Comparison of ENCODE assay signal across 7 cellular contexts in genomic region chr7:156006876-156007275, GRCh38.
A peak's percentile ranks its signal among the peaks of the same experiment; 100 is the strongest.
DNase-seq lines count a peak whose midpoint lies in the region; ATAC-seq and TF ChIP-seq lines count a peak whose summit lies in the region.
"Not testable (repeated sequence)": the region's sequence is repeated elsewhere in the genome, so short reads cannot be mapped to it uniquely, and the experiment has no call there.

No MANE protein-coding gene starts in this region.

- H3K36me3 ChIP-seq in IMR-90 (ENCODE audit: control insufficient read depth, insufficient read depth, low read length); neuronal stem cell (replicated peaks in 1 of 2; ENCODE audit: control insufficient read depth in 2 of 2, insufficient read depth in 2 of 2, low read length in 2 of 2); aorta (ENCODE audit: control insufficient read depth in 1 of 2, insufficient read depth in 2 of 2, low read length in 1 of 2): not testable (repeated sequence)

- in situ Hi-C loops in IMR-90 (cut with MboI; ENCODE audit: low sequenced_read_pairs), result not testable (repeated sequence)

- H3K36me3 Mint-ChIP-seq in type B pancreatic cell, result not testable (repeated sequence)

- H3K27me3 ChIP-seq in IMR-90 (ENCODE audit: control insufficient read depth, insufficient read depth, low read length); neuronal stem cell (ENCODE audit: control insufficient read depth in 3 of 3, insufficient read depth in 3 of 3, low read depth in 1 of 3, low read length in 3 of 3); aorta (ENCODE audit: control insufficient read depth in 1 of 2, insufficient read depth in 2 of 2, low read length in 1 of 2): not testable (repeated sequence)

- H2AK5ac ChIP-seq in IMR-90 (ENCODE audit: low read depth, low read length), result not testable (repeated sequence)
- peak overlapping the region; percentile 36 for H2AK5ac ChIP-seq in neuronal stem cell (ENCODE audit: low read depth, low read length)

- H4K20me1 ChIP-seq in IMR-90 (ENCODE audit: insufficient read depth, low read length), result not testable (repeated sequence)

- not testable (repeated sequence) for H2BK15ac ChIP-seq in IMR-90 (ENCODE audit: low read depth, low read length); neuronal stem cell (ENCODE audit: low read length)

- not testable (repeated sequence) for H3K4me1 Mint-ChIP-seq in type B pancreatic cell (ENCODE audit: unreplicated experiment)

- not testable (repeated sequence) for H2BK20ac ChIP-seq in IMR-90 (ENCODE audit: low read depth, low read length)

- intact Hi-C loops in IMR-90 (cut with micrococcal nuclease); cardiac septum (cut with DNase I); aorta (cut with DNase I): not testable (repeated sequence)

- not testable (repeated sequence) for H3K9me3 Mint-ChIP-seq in type B pancreatic cell

- not testable (repeated sequence) for H4K8ac ChIP-seq in IMR-90 (ENCODE audit: low read depth in 2 of 2, low read length in 2 of 2); neuronal stem cell (ENCODE audit: low read depth, low read length)

- not testable (repeated sequence) for ATAC-seq in IMR-90 (ENCODE audit: low read depth); left lobe of liver; aorta (ENCODE audit: low FRiP score)

- 78% methylated on average over 4 of the region's 11 CpGs; no CpG with 5 or more reads in 1 of the 2 experiments for WGBS in IMR-90 (ENCODE audit: extremely low coverage in 2 of 2, insufficient read length in 1 of 2), 2 experiments
- WGBS in neuronal stem cell (ENCODE audit: extremely low coverage in 2 of 2, insufficient read length in 2 of 2, insufficient replicate concordance in 1 of 2), 2 donors, result no CpG with 5 or more reads among the region's 11 CpGs
- WGBS in aorta, 2 donors, result 93 to 95% methylated on average over 11 of the region's 11 CpGs

- H2BK5ac ChIP-seq in IMR-90 (ENCODE audit: low read depth, low read length, poor library complexity, severe bottlenecking); neuronal stem cell (ENCODE audit: low read length): not testable (repeated sequence)

- H3K4me3 Mint-ChIP-seq in type B pancreatic cell, result not testable (repeated sequence)

- H3K9me3 ChIP-seq in IMR-90 (ENCODE audit: control insufficient read depth, insufficient read depth, low read length), result peaks cover 27% of the 10 kb centered on the region
- H3K9me3 ChIP-seq in neuronal stem cell (replicated peaks in 1 of 2; ENCODE audit: control insufficient read depth in 2 of 2, insufficient read depth in 1 of 2, low read depth in 1 of 2, low read length in 2 of 2); aorta (ENCODE audit: control insufficient read depth, low read length): not testable (repeated sequence)

- H3K27me3 Mint-ChIP-seq in type B pancreatic cell, result peaks cover 14% of the 10 kb centered on the region

- H3K27ac Mint-ChIP-seq in type B pancreatic cell, result not testable (repeated sequence)

- not testable (repeated sequence) for H3K14ac ChIP-seq in IMR-90 (replicated peaks; ENCODE audit: low read depth, low read length); neuronal stem cell (ENCODE audit: low read length)

- H3K23ac ChIP-seq in IMR-90 (ENCODE audit: low read depth, low read length); neuronal stem cell (ENCODE audit: low read depth, low read length, poor library complexity): not testable (repeated sequence)

- CTCF ChIA-PET in IMR-90 (lab: Yijun Ruan, JAX), result not testable (repeated sequence)

- DNase-seq in IMR-90; neuronal stem cell (ENCODE audit: low spot score): not testable (repeated sequence)
- peak; percentile 19 for DNase-seq in activated CD8-positive, alpha-beta memory T cell treated with anti-CD3 and anti-CD28 coated beads for 24 hours
- DNase-seq in cardiac septum (ENCODE audit: low spot score) (peak; percentile 54), left lobe of liver (ENCODE audit: low spot score) (peak; percentile 18), type B pancreatic cell (ENCODE audit: extremely low spot score, unreplicated experiment) (peak; percentile 16), aorta (peak; percentile 16 to 40)

- POLR2A ChIA-PET in IMR-90 (lab: Charles Lee; ENCODE audit: unreplicated experiment), result not testable (repeated sequence)

- not testable (repeated sequence) for TF ChIP-seq POLR2A in IMR-90 (IDR thresholded peaks at IDR 0.05; ENCODE audit: low read depth, low read length)

- H2AK9ac ChIP-seq in IMR-90 (replicated peaks; ENCODE audit: low read depth, low read length, poor library complexity), result peak overlapping the region; percentile 55

- not testable (repeated sequence) for H3K4ac ChIP-seq in IMR-90 (ENCODE audit: low read depth, low read length); neuronal stem cell (ENCODE audit: low read length)

- H4K5ac ChIP-seq in IMR-90 (ENCODE audit: low read depth, low read length), result not testable (repeated sequence)

- not testable (repeated sequence) for TF ChIP-seq RAD21 in IMR-90 (IDR thresholded peaks at IDR 0.05; ENCODE audit: low read length)

- H3K56ac ChIP-seq in IMR-90 (ENCODE audit: extremely low read depth, insufficient read depth, low read length), result not testable (repeated sequence)

- not testable (repeated sequence) for H3K79me1 ChIP-seq in IMR-90 (ENCODE audit: low read depth in 1 of 2, low read length in 2 of 2); neuronal stem cell (ENCODE audit: low read depth, low read length)

- not testable (repeated sequence) for H2BK120ac ChIP-seq in IMR-90 (ENCODE audit: low read depth, low read length); neuronal stem cell (ENCODE audit: low read depth, low read length)

- H4K91ac ChIP-seq in IMR-90 (ENCODE audit: insufficient read depth, low read depth, low read length); neuronal stem cell (ENCODE audit: low read depth, low read length, poor library complexity): not testable (repeated sequence)

- not testable (repeated sequence) for H3K9me1 ChIP-seq in IMR-90 (ENCODE audit: insufficient read depth, low read length)

- not testable (repeated sequence) for H3K4me3 ChIP-seq in IMR-90 (ENCODE audit: insufficient read depth, low read depth, low read length); neuronal stem cell (ENCODE audit: low read length in 2 of 2); aorta (ENCODE audit: low read length in 2 of 2)

- not testable (repeated sequence) for TF ChIP-seq CTCF in IMR-90 (conservative IDR thresholded peaks at IDR 0.05; ENCODE audit: low read depth, low read length); type B pancreatic cell (conservative IDR thresholded peaks at IDR 0.05)

- not testable (repeated sequence) for H3K4me2 ChIP-seq in IMR-90 (ENCODE audit: low read depth, low read length); neuronal stem cell (ENCODE audit: insufficient read depth, low read length, poor library complexity, severe bottlenecking)

- not testable (repeated sequence) for H2BK12ac ChIP-seq in neuronal stem cell (ENCODE audit: low read length)

- not testable (repeated sequence) for H3K9ac ChIP-seq in IMR-90 (ENCODE audit: low read depth, low read length); neuronal stem cell (ENCODE audit: low read depth, low read length, poor library complexity)

- not testable (repeated sequence) for H3K4me1 ChIP-seq in IMR-90 (ENCODE audit: control insufficient read depth, insufficient read depth, low read length); neuronal stem cell (ENCODE audit: control insufficient read depth in 2 of 2, insufficient read depth in 1 of 2, low read depth in 1 of 2, low read length in 2 of 2); aorta (ENCODE audit: control insufficient read depth in 1 of 2, insufficient read depth in 2 of 2, low read length in 2 of 2)

- dilution Hi-C loops in IMR-90 (cut with HindIII; ENCODE audit: low sequenced_read_pairs, unreplicated experiment), result not testable (repeated sequence)

- not testable (repeated sequence) for BruUV-seq in IMR-90 (replicated peaks; lab: Mats Ljungman, UMichigan)

- H3K27ac ChIP-seq in IMR-90 (ENCODE audit: insufficient read depth, low read length); neuronal stem cell (replicated peaks; ENCODE audit: low read length); aorta (ENCODE audit: low read depth in 1 of 2, low read length in 2 of 2): not testable (repeated sequence)

- H3K18ac ChIP-seq in IMR-90 (ENCODE audit: low read depth, low read length); neuronal stem cell (ENCODE audit: low read length): not testable (repeated sequence)

- not testable (repeated sequence) for H2AFZ ChIP-seq in IMR-90 (replicated peaks; ENCODE audit: low read length, poor library complexity); neuronal stem cell (ENCODE audit: low read length)
